In the genomic region with DNA sequence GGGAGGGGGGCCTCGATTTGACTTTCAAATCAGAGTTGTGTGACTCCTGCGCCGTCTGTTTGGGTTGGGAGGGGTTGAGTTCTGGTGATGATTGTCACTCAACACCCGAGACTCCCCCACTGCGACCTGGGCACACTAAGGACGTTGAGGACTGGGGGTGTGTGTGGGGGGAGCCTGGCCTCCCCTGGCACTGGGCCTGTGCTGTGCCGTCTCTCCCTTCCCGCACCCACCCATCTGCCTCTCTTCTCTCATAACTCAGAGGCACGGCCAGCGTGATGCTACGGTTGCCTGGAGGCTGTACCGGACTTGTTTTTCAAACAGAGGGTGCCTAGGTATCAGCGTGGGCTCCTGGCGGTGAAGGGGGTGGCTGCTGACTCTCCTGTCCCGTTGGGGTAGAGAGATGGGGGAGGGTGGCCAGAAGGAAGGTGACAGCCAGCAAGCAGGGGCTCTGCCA, we compare ENCODE assay signal across 8 cellular contexts. TPM values are rescaled to one million over a fixed set of nuclear protein-coding genes. Genes with fewer than 3 reads are reported as not detected.
DNase-seq lines count a peak whose midpoint lies in the region; ATAC-seq and TF ChIP-seq lines count a peak whose summit lies in the region.

No MANE protein-coding gene starts in this region.

- H3K27ac ChIP-seq in left ventricle myocardium inferior (replicated peaks) (peak overlapping the region; percentile 91), breast epithelium (peak overlapping the region; percentile 82 to 95), aorta (ENCODE audit: low read depth in 1 of 2, low read length in 2 of 2) (no peak overlapping the region)

- no peaks in the 10 kb centered on the region for H3K9me3 Mint-ChIP-seq in mesothelial cell of epicardium

- 62 to 67% methylated on average over 15 of the region's 15 CpGs for WGBS in aorta, 2 donors

- TF ChIP-seq POLR2A in breast epithelium (IDR thresholded peaks at IDR 0.05) = no peak

- no peaks in the 10 kb centered on the region for H3K9me3 ChIP-seq in left ventricle myocardium inferior (replicated peaks)
- H3K9me3 ChIP-seq in breast epithelium = no peaks in the 10 kb centered on the region
- no peaks in the 10 kb centered on the region for H3K9me3 ChIP-seq in aorta (ENCODE audit: control insufficient read depth, low read length)

- H3K4me3 ChIP-seq in left ventricle myocardium inferior (peak overlapping the region; percentile 98), breast epithelium (peak overlapping the region; percentile 73 to 81 (median 75)), aorta (ENCODE audit: low read length in 2 of 2) (peak overlapping the region; percentile 43 to 79)

- H3K4me3 Mint-ChIP-seq in mesothelial cell of epicardium = peak overlapping the region; percentile 73

- ATAC-seq in aorta (ENCODE audit: low FRiP score) = no peak

- H3K36me3 Mint-ChIP-seq in mesothelial cell of epicardium = no peaks in the 10 kb centered on the region

- H3K36me3 ChIP-seq in left ventricle myocardium inferior = peaks cover 5% of the 10 kb centered on the region
- no peaks in the 10 kb centered on the region for H3K36me3 ChIP-seq in breast epithelium
- no peaks in the 10 kb centered on the region for H3K36me3 ChIP-seq in aorta (ENCODE audit: control insufficient read depth in 1 of 2, insufficient read depth in 2 of 2, low read length in 1 of 2)

- H3K4me1 ChIP-seq in left ventricle myocardium inferior (peaks cover 30% of the 10 kb centered on the region), breast epithelium (no peaks in the 10 kb centered on the region), aorta (ENCODE audit: control insufficient read depth in 1 of 2, insufficient read depth in 2 of 2, low read length in 2 of 2) (no peaks in the 10 kb centered on the region)

- H3K27me3 ChIP-seq in left ventricle myocardium inferior (ENCODE audit: low read depth) (no peaks in the 10 kb centered on the region), breast epithelium (no peaks in the 10 kb centered on the region), aorta (ENCODE audit: control insufficient read depth in 1 of 2, insufficient read depth in 2 of 2, low read length in 1 of 2) (no peaks in the 10 kb centered on the region)

- no peak for TF ChIP-seq CTCF in left ventricle myocardium inferior (IDR thresholded peaks at IDR 0.05; ENCODE audit: borderline replicate concordance)
- no peak for TF ChIP-seq CTCF in breast epithelium (IDR thresholded peaks at IDR 0.05)
- TF ChIP-seq CTCF in mesothelial cell of epicardium (IDR thresholded peaks at IDR 0.05; ENCODE audit: unreplicated experiment) = no peak

- DNase-seq in left ventricle myocardium inferior = no peak
- DNase-seq in cardiac septum (ENCODE audit: low spot score) = no peak
- no peak for DNase-seq in breast epithelium (ENCODE audit: low spot score in 2 of 2)
- DNase-seq in mesothelial cell of epicardium (ENCODE audit: low spot score in 2 of 2, unreplicated experiment in 2 of 2) = no peak
- DNase-seq in aorta = no peak
- DNase-seq in occipital lobe (lab: John Stamatoyannopoulos, UW) = no peak
- no peak for DNase-seq in GOT3 (lab: John Stamatoyannopoulos, UW)
- DNase-seq in NCI-H82 treated with DMSO at 0.1 percent for 48 hours (lab: John Stamatoyannopoulos, UW; ENCODE audit: unreplicated experiment) = no peak

- H3K27me3 Mint-ChIP-seq in mesothelial cell of epicardium (ENCODE audit: low read depth) = peaks cover 16% of the 10 kb centered on the region

- intact Hi-C loops in left ventricle myocardium inferior (cut with micrococcal nuclease) = no loop called here
- intact Hi-C loops in cardiac septum (cut with DNase I) = loop anchor here (5.0 kb wide), 1 partner anchor 34 kb away; no protein-coding TSS in a partner anchor
- intact Hi-C loops in breast epithelium (cut with DNase I; ENCODE audit: low total_unique reads) = loop anchor here (5.0 kb wide), 1 partner anchor 56 kb away; a partner anchor contains a TSS
- intact Hi-C loops in aorta (cut with DNase I) = loop anchor here in 1 of 2 donors (5.0 kb wide), 1 partner anchor 39 kb away; no protein-coding TSS in a partner anchor

- peaks cover 22% of the 10 kb centered on the region for H3K4me1 Mint-ChIP-seq in mesothelial cell of epicardium

- no peak overlapping the region for H3K27ac Mint-ChIP-seq in mesothelial cell of epicardium

RNA-seq across cellular contexts. Expression of a gene that starts 56.7 kb away (rescaled TPM):
- total RNA-seq in left ventricle myocardium inferior = 14.1 TPM
- total RNA-seq in cardiac septum = 13.8 TPM
- total RNA-seq in breast epithelium = 100 to 1,000 TPM in 2 of 3 donors, 10 to 100 TPM in 1; 94.8 to 240 (median 144) TPM
- 51.0 to 55.0 TPM (median 51.5 TPM) in 3 replicates for total RNA-seq in mesothelial cell of epicardium
- total RNA-seq in aorta = 100 to 1,000 TPM; 116 to 140 TPM
- 10 to 100 TPM; 31.4 to 45.6 TPM for polyA plus RNA-seq in aorta
- total RNA-seq in occipital lobe = 21.4 TPM

RNA-seq across cellular contexts. Expression of a gene that starts 57.2 kb away (rescaled TPM):
- 56.1 TPM for total RNA-seq in left ventricle myocardium inferior
- total RNA-seq in cardiac septum = 70.1 TPM
- 10 to 100 TPM; 62.4 to 72.4 (median 68.2) TPM for total RNA-seq in breast epithelium
- 108 to 115 TPM (median 112 TPM) in 3 replicates for total RNA-seq in mesothelial cell of epicardium
- 10 to 100 TPM; 82.0 to 94.1 TPM for total RNA-seq in aorta
- polyA plus RNA-seq in aorta = 10 to 100 TPM; 41.4 to 89.4 TPM
- total RNA-seq in occipital lobe = 38.2 TPM

Comparison
In these comparisons a context has a peak if more than half of its experiments do, and no peak if none do; other contexts are left out.
1. H3K27ac ChIP-seq: peak in left ventricle myocardium inferior (single experiment) and breast epithelium (2 of 2); none in aorta (0 of 2).
2. Peak in every context shown above with its lines, with median percentiles within 50 percentile points of each other: H3K4me3 ChIP-seq.